23 cellular contexts compared by ENCODE assay signal in the genomic region with DNA sequence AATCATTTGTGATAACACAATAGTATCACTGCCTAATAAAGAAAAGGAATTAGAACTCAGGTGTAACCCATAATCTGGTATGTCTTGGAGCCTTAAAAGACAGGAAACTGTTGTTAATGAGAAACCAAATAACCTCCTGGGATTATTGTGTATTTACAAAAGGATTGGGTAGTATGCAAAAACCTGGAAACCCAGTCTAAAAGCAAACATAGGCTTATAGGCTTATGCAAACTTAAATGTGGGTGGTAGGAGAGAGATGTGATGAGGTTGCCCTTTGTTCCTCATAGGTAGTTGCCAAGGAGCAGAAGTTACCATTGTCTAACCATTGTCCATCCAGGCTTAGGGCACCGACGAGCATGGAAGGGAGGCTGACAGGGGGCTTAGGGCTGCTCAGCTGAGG.
"Had no signal": no experiment of that assay in that cellular context is flagged by ENCODE, and none has a peak within 500 bp of the region (broad histone marks: within the 10 kb centered on the region; RNA-seq: fewer than 3 reads in every experiment).

No MANE protein-coding gene starts in this region.

- H3K4me3 Mint-ChIP-seq: activated CD8-positive, alpha-beta T cell treated with anti-CD3 and anti-CD28 coated beads, Interleukin-2, amount 10 ng/mL, durations not matched to agents 7 days and 5 days; activated naive CD8-positive, alpha-beta T cell; brain; memory B cell; natural killer cell; WTC11 had no signal

- ATAC-seq: activated CD8-positive, alpha-beta T cell treated with anti-CD3 and anti-CD28 coated beads, Interleukin-2, amount 10 ng/mL, durations not matched to agents 7 days and 5 days; left lung; natural killer cell; WTC11 had no signal

- H3K4me1 ChIP-seq: colonic mucosa, esophagus muscularis mucosa, left lung, right atrium auricular region, tibial nerve had no signal

- H3K27me3 ChIP-seq: colonic mucosa, esophagus muscularis mucosa, left lung, right atrium auricular region, tibial nerve had no signal

- H3K36me3 Mint-ChIP-seq: brain, memory B cell, WTC11 had no signal

- H3K9me3 ChIP-seq: colonic mucosa, esophagus muscularis mucosa, right atrium auricular region, tibial nerve had no signal

- H3K9me3 Mint-ChIP-seq: memory B cell, natural killer cell had no signal

- H3K27ac ChIP-seq: colonic mucosa, esophagus muscularis mucosa, left lung, right atrium auricular region, skin epidermis, tibial nerve had no signal

- H3K36me3 ChIP-seq: colonic mucosa, esophagus muscularis mucosa, left lung, right atrium auricular region, tibial nerve had no signal

- H3K27ac Mint-ChIP-seq: activated CD8-positive, alpha-beta T cell treated with anti-CD3 and anti-CD28 coated beads, Interleukin-2, amount 10 ng/mL, durations not matched to agents 7 days and 5 days; activated naive CD8-positive, alpha-beta T cell; brain; memory B cell; natural killer cell; WTC11 had no signal

- H3K4me1 Mint-ChIP-seq: brain, memory B cell, natural killer cell had no signal

- H3K4me3 ChIP-seq: colonic mucosa, esophagus muscularis mucosa, left lung, right atrium auricular region, skin epidermis, tibial nerve had no signal

- DNase-seq: activated CD4-positive, alpha-beta T cell treated with anti-CD3 and anti-CD28 coated beads for 48 hours; activated CD8-positive, alpha-beta memory T cell treated with anti-CD3 and anti-CD28 coated beads, Interleukin-2, amount 50 U/mL, for 4 hours; activated CD8-positive, alpha-beta T cell treated with anti-CD3 and anti-CD28 coated beads, Interleukin-2, amount 10 ng/mL, durations not matched to agents 7 days and 5 days; activated gamma-delta T cell; activated T-cell treated with anti-CD3 and anti-CD28 coated beads, Interleukin-2, amount 50 U/mL, for 48 hours; amniotic stem cell; central memory CD4-positive, alpha-beta T cell; colonic mucosa; hippocampal formation; left lung; natural killer cell; posterior cingulate gyrus; stimulated activated CD4-positive, alpha-beta T cell treated with anti-CD3 and anti-CD28 coated beads, Interleukin-4, amount 100 ng/mL, for 24 hours; stimulated activated naive CD4-positive, alpha-beta T cell treated with Interleukin-2 at 50 U/mL for 16 hours; substantia nigra had no signal

- H3K27me3 Mint-ChIP-seq: activated naive CD8-positive, alpha-beta T cell; brain had no signal
